In the genomic region with DNA sequence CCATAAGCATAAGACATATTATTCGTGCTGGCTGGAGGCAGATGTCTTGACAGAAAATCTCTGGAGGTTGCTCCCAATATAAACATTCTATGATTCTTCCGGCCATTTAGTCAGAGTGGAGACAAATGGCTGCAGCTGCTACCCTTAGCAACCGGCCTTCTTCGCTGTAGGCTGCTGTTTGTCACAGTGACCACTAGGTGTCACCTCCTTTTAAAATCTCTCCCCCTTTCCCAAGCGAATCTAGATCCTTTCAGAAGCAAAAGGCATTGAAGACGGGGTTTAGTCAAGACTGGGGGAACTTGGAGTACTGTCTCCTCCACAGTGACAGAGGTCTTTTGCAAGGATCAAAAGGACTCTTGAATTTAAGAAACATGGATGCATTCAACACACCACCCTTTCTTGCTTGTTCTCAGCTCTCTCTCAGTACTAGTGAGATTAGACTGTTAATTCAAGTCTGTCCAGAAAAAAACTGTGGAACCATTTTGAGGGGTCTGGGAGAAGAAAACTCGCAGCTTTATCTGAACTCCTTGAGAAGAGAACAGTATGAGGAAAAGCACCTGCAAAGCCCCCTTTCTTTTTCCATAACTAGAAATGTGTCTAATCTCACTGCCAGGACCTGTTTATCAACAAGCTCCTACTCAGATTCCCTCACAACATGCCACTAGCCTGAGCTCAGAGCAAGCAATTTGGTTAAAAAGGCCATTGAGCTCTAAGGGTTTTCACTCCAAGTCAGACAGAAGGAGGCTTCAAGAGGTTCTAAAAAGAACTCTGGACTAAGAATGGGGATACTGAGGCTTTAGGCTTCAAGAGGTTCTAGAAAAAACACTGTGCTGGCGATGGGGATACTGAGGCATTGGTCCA, we compare ENCODE assay signal across 8 cellular contexts.
DNase-seq lines count a peak whose midpoint lies in the region; ATAC-seq and TF ChIP-seq lines count a peak whose summit lies in the region.

No MANE protein-coding gene starts in this region.

- H3K9me3 Mint-ChIP-seq in CD4-positive, alpha-beta T cell, result no peaks in the 10 kb centered on the region
- no peaks in the 10 kb centered on the region for H3K9me3 Mint-ChIP-seq in activated CD4-positive, alpha-beta T cell treated with anti-CD3 and anti-CD28 coated beads, Interleukin-2, amount 10 ng/mL, durations not matched to agents 7 days and 5 days
- no peaks in the 10 kb centered on the region for H3K9me3 Mint-ChIP-seq in neural progenitor cell

- intact Hi-C loops in CD4-positive, alpha-beta T cell (cut with DNase I, micrococcal nuclease), result loop anchor here (5.0 to 10.0 kb wide), 2 partner anchors 592 to 915 kb away; no protein-coding TSS in a partner anchor

- POLR2A ChIA-PET in CD4-positive, alpha-beta T cell (lab: Charles Lee), result no interaction called here
- POLR2A ChIA-PET in activated CD4-positive, alpha-beta T cell treated with anti-CD3 and anti-CD28 coated beads, Interleukin-2, amount 10 ng/mL, durations not matched to agents 7 days and 5 days (lab: Charles Lee), result no interaction called here

- H3K79me2 ChIP-seq in neural progenitor cell (ENCODE audit: low read depth), result no peaks in the 10 kb centered on the region

- H3K4me1 ChIP-seq in neural progenitor cell, result peaks cover 11% of the 10 kb centered on the region

- peaks cover 12% of the 10 kb centered on the region for H3K27me3 ChIP-seq in CD4-positive, alpha-beta T cell (ENCODE audit: control insufficient read depth, insufficient read depth, low read length)
- no peaks in the 10 kb centered on the region for H3K27me3 ChIP-seq in neural progenitor cell

- H3K4me3 Mint-ChIP-seq in CD4-positive, alpha-beta T cell, result no peak overlapping the region
- H3K4me3 Mint-ChIP-seq in activated CD4-positive, alpha-beta T cell treated with anti-CD3 and anti-CD28 coated beads, Interleukin-2, amount 10 ng/mL, durations not matched to agents 7 days and 5 days, result no peak overlapping the region
- no peak overlapping the region for H3K4me3 Mint-ChIP-seq in neural progenitor cell

- H3K9ac ChIP-seq in neural progenitor cell, result no peak overlapping the region

- TF ChIP-seq CTCF in CD4-positive, alpha-beta T cell (IDR thresholded peaks at IDR 0.05), result peak; percentile 74
- TF ChIP-seq CTCF in neural progenitor cell (IDR thresholded peaks at IDR 0.05), result peak; percentile 88

- no peak overlapping the region for H3K27ac Mint-ChIP-seq in CD4-positive, alpha-beta T cell
- H3K27ac Mint-ChIP-seq in activated CD4-positive, alpha-beta T cell treated with anti-CD3 and anti-CD28 coated beads, Interleukin-2, amount 10 ng/mL, durations not matched to agents 7 days and 5 days, result no peak overlapping the region
- peak overlapping the region; percentile 70 for H3K27ac Mint-ChIP-seq in neural progenitor cell

- H3K4me3 ChIP-seq in neural progenitor cell, result no peak overlapping the region

- H3K27ac ChIP-seq in CD4-positive, alpha-beta T cell (ENCODE audit: low read depth, low read length), result no peak overlapping the region
- no peak overlapping the region for H3K27ac ChIP-seq in neural progenitor cell

- no peaks in the 10 kb centered on the region for H4K20me1 ChIP-seq in neural progenitor cell (ENCODE audit: low read depth)

- no peak for ATAC-seq in CD4-positive, alpha-beta T cell (ENCODE audit: poor library complexity)
- ATAC-seq in HG03354 (IDR thresholded peaks at IDR 0.05; ENCODE audit: poor library complexity, severe bottlenecking, unreplicated experiment), result peak; percentile 95

- peaks cover 58% of the 10 kb centered on the region for H3K27me3 Mint-ChIP-seq in CD4-positive, alpha-beta T cell
- peaks cover 5% of the 10 kb centered on the region for H3K27me3 Mint-ChIP-seq in activated CD4-positive, alpha-beta T cell treated with anti-CD3 and anti-CD28 coated beads, Interleukin-2, amount 10 ng/mL, durations not matched to agents 7 days and 5 days
- H3K27me3 Mint-ChIP-seq in neural progenitor cell (ENCODE audit: insufficient read depth, low read depth), result peaks cover 3% of the 10 kb centered on the region

- H3K36me3 ChIP-seq in neural progenitor cell, result no peaks in the 10 kb centered on the region

- H3K9me3 ChIP-seq in CD4-positive, alpha-beta T cell (ENCODE audit: control insufficient read depth, low read length), result no peaks in the 10 kb centered on the region
- no peaks in the 10 kb centered on the region for H3K9me3 ChIP-seq in neural progenitor cell (ENCODE audit: low read depth)

- H3K4me1 Mint-ChIP-seq in CD4-positive, alpha-beta T cell (ENCODE audit: low read depth), result no peaks in the 10 kb centered on the region
- no peaks in the 10 kb centered on the region for H3K4me1 Mint-ChIP-seq in activated CD4-positive, alpha-beta T cell treated with anti-CD3 and anti-CD28 coated beads, Interleukin-2, amount 10 ng/mL, durations not matched to agents 7 days and 5 days
- peaks cover 18% of the 10 kb centered on the region for H3K4me1 Mint-ChIP-seq in neural progenitor cell

- CTCF ChIA-PET in CD4-positive, alpha-beta T cell (lab: Charles Lee), result interaction anchor here (1.1 kb wide), 1 partner anchor 914 kb away, joined by 3 read pairs; no protein-coding TSS in a partner anchor
- CTCF ChIA-PET in activated CD4-positive, alpha-beta T cell treated with anti-CD3 and anti-CD28 coated beads, Interleukin-2, amount 10 ng/mL, durations not matched to agents 7 days and 5 days (lab: Charles Lee), result interaction anchor here (0.6 to 1.8 kb wide), 3 partner anchors 13 to 607 kb away, joined by 3 to 6 read pairs (median 6); no protein-coding TSS in a partner anchor

- no peak overlapping the region for H3K4me2 ChIP-seq in neural progenitor cell

- H2AFZ ChIP-seq in neural progenitor cell (replicated peaks), result no peak overlapping the region

- no peaks in the 10 kb centered on the region for H3K36me3 Mint-ChIP-seq in CD4-positive, alpha-beta T cell (ENCODE audit: low read depth)
- no peaks in the 10 kb centered on the region for H3K36me3 Mint-ChIP-seq in activated CD4-positive, alpha-beta T cell treated with anti-CD3 and anti-CD28 coated beads, Interleukin-2, amount 10 ng/mL, durations not matched to agents 7 days and 5 days (ENCODE audit: low read depth)
- H3K36me3 Mint-ChIP-seq in neural progenitor cell, result no peaks in the 10 kb centered on the region

- peak in 2 of 10 experiments; percentile 1 to 2 for DNase-seq in CD4-positive, alpha-beta T cell
- peak; percentile 16 for DNase-seq in GM19238 (ENCODE audit: insufficient read length, low spot score)
- peak; percentile 81 for DNase-seq in NCI-H345 (lab: John Stamatoyannopoulos, UW)
- peak; percentile 34 for DNase-seq in activated CD4-positive, alpha-beta T cell treated with anti-CD3 and anti-CD28 coated beads, Interleukin-2, amount 10 ng/mL, durations not matched to agents 7 days and 5 days
- peak; percentile 47 for DNase-seq in fibroblast of the conjunctiva (ENCODE audit: low read depth)
- peak; percentile 78 for DNase-seq in neural progenitor cell (ENCODE audit: low spot score)
- DNase-seq in activated CD4-positive, CD25-positive, alpha-beta regulatory T cell (lab: John Stamatoyannopoulos, UW), result no peak

- no peaks in the 10 kb centered on the region for H3F3A ChIP-seq in neural progenitor cell (ENCODE audit: low read depth)

Comparison
In these comparisons a context has a peak if more than half of its experiments do, and no peak if none do; other contexts are left out.
1. DNase-seq: peak in GM19238 (single experiment), NCI-H345 (single experiment), activated CD4-positive, alpha-beta T cell treated with anti-CD3 and anti-CD28 coated beads, Interleukin-2, amount 10 ng/mL, durations not matched to agents 7 days and 5 days (single experiment), fibroblast of the conjunctiva (single experiment) and neural progenitor cell (single experiment); none in activated CD4-positive, CD25-positive, alpha-beta regulatory T cell (0 of 4).